In the genomic region with DNA sequence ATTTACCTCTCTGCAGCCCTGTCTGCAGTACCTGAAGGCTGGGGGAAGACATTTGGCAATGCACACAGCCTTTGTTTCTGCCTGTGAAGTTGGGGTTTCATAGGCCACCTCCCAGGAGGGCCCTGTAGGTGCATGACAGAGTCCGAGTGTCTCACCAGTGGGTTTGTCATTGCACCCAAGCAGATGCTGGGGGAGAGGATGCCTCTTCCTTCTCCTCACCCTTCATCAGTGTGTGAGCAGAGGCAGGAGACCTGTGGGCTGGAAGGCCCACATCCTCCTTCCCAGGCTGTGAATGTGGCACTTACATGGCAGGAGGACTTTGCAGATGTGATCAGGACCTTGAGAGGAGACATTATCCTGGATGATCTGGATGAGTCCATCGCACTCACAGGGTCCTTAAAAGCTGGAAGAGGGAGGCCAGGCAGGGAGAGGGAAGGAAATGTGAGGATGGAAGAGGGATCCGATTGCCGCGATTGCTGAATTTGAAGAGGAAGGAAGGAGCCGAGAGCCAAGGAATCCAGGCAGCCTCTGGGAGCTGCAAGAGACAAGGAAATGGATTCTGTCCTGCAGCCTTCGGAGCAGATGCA, we compare ENCODE assay signal across 1 cellular context.
TF ChIP-seq lines count a peak whose summit lies in the region.

No MANE protein-coding gene starts in this region.

TF ChIP-seq in HepG2, 621 proteins besides CTCF, POLR2A, EP300 and RAD21 (continues in another document):
- TF ChIP-seq THAP9 (CRISPR knock-in tag; IDR thresholded peaks at IDR 0.05; ENCODE audit: borderline replicate concordance) (no peak), ZNF207 (IDR thresholded peaks at IDR 0.05; ENCODE audit: borderline replicate concordance) (no peak), POLR2G (IDR thresholded peaks at IDR 0.05; ENCODE audit: low read depth, low read length) (peak; percentile 75), THAP7 (CRISPR knock-in tag; IDR thresholded peaks at IDR 0.05) (no peak), ZNF747 (CRISPR knock-in tag; IDR thresholded peaks at IDR 0.05; ENCODE audit: borderline replicate concordance) (peak; percentile 15; the same call in 1 of the 2 replicates), ZNF879 (CRISPR knock-in tag; IDR thresholded peaks at IDR 0.05) (peak; percentile 66; the same call in 1 of the 2 replicates), SP1 (IDR thresholded peaks at IDR 0.05) (no peak), SP1 (CRISPR knock-in tag; IDR thresholded peaks at IDR 0.05) (peak; percentile 4; the same call in 1 of the 2 replicates), ZNF749 (CRISPR knock-in tag; IDR thresholded peaks at IDR 0.05; ENCODE audit: borderline replicate concordance) (0 out of 2 replicates have a peak, but pooled peaks have one; percentile 18), HMG20B (CRISPR knock-in tag; conservative IDR thresholded peaks at IDR 0.05) (no peak), PHF8 (CRISPR knock-in tag; IDR thresholded peaks at IDR 0.05) (no peak; the same call in 1 of the 2 replicates), ZNF639 (CRISPR knock-in tag; conservative IDR thresholded peaks at IDR 0.05) (peak; percentile 23; the same call in 1 of the 2 replicates), ISL2 (CRISPR knock-in tag; IDR thresholded peaks at IDR 0.05) (no peak), MAZ (IDR thresholded peaks at IDR 0.05; ENCODE audit: borderline replicate concordance, low read depth, low read length) (no peak), MAZ (CRISPR knock-in tag; IDR thresholded peaks at IDR 0.05; ENCODE audit: low read depth) (0 out of 2 replicates have a peak, but pooled peaks have one; percentile 6), ZNF883 (CRISPR knock-in tag; IDR thresholded peaks at IDR 0.05; ENCODE audit: not compliant biosample characterization) (peak; percentile 67), ZNF501 (CRISPR knock-in tag; IDR thresholded peaks at IDR 0.05) (peak; percentile 76), MED8 (CRISPR knock-in tag; IDR thresholded peaks at IDR 0.05; ENCODE audit: insufficient replicate concordance) (peak; percentile 10), EED (CRISPR knock-in tag; IDR thresholded peaks at IDR 0.05) (peak; percentile 80; the same call in 1 of the 2 replicates), ZNF772 (CRISPR knock-in tag; IDR thresholded peaks at IDR 0.05) (peak; percentile 60; the same call in 1 of the 2 replicates), ZNF891 (CRISPR knock-in tag; IDR thresholded peaks at IDR 0.05) (peak; percentile 50; the same call in 1 of the 2 replicates), SMAD1 (CRISPR knock-in tag; IDR thresholded peaks at IDR 0.05; ENCODE audit: borderline replicate concordance, low read depth) (peak; percentile 14; the same call in 1 of the 2 replicates), MED13 (CRISPR knock-in tag; IDR thresholded peaks at IDR 0.05) (no peak; the same call in 1 of the 2 replicates)
- TF ChIP-seq, protein P1, sequence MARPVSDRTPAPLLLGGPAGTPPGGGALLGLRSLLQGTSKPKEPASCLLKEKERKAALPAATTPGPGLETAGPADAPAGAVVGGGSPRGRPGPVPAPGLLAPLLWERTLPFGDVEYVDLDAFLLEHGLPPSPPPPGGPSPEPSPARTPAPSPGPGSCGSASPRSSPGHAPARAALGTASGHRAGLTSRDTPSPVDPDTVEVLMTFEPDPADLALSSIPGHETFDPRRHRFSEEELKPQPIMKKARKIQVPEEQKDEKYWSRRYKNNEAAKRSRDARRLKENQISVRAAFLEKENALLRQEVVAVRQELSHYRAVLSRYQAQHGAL (CRISPR knock-in tag; IDR thresholded peaks at IDR 0.05; ENCODE audit: not compliant biosample characterization): no peak
- TF ChIP-seq, protein P2, sequence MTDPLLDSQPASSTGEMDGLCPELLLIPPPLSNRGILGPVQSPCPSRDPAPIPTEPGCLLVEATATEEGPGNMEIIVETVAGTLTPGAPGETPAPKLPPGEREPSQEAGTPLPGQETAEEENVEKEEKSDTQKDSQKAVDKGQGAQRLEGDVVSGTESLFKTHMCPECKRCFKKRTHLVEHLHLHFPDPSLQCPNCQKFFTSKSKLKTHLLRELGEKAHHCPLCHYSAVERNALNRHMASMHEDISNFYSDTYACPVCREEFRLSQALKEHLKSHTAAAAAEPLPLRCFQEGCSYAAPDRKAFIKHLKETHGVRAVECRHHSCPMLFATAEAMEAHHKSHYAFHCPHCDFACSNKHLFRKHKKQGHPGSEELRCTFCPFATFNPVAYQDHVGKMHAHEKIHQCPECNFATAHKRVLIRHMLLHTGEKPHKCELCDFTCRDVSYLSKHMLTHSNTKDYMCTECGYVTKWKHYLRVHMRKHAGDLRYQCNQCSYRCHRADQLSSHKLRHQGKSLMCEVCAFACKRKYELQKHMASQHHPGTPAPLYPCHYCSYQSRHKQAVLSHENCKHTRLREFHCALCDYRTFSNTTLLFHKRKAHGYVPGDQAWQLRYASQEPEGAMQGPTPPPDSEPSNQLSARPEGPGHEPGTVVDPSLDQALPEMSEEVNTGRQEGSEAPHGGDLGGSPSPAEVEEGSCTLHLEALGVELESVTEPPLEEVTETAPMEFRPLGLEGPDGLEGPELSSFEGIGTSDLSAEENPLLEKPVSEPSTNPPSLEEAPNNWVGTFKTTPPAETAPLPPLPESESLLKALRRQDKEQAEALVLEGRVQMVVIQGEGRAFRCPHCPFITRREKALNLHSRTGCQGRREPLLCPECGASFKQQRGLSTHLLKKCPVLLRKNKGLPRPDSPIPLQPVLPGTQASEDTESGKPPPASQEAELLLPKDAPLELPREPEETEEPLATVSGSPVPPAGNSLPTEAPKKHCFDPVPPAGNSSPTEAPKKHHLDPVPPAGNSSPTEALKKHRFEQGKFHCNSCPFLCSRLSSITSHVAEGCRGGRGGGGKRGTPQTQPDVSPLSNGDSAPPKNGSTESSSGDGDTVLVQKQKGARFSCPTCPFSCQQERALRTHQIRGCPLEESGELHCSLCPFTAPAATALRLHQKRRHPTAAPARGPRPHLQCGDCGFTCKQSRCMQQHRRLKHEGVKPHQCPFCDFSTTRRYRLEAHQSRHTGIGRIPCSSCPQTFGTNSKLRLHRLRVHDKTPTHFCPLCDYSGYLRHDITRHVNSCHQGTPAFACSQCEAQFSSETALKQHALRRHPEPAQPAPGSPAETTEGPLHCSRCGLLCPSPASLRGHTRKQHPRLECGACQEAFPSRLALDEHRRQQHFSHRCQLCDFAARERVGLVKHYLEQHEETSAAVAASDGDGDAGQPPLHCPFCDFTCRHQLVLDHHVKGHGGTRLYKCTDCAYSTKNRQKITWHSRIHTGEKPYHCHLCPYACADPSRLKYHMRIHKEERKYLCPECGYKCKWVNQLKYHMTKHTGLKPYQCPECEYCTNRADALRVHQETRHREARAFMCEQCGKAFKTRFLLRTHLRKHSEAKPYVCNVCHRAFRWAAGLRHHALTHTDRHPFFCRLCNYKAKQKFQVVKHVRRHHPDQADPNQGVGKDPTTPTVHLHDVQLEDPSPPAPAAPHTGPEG (CRISPR knock-in tag; IDR thresholded peaks at IDR 0.05): no peak
- TF ChIP-seq, protein P3, sequence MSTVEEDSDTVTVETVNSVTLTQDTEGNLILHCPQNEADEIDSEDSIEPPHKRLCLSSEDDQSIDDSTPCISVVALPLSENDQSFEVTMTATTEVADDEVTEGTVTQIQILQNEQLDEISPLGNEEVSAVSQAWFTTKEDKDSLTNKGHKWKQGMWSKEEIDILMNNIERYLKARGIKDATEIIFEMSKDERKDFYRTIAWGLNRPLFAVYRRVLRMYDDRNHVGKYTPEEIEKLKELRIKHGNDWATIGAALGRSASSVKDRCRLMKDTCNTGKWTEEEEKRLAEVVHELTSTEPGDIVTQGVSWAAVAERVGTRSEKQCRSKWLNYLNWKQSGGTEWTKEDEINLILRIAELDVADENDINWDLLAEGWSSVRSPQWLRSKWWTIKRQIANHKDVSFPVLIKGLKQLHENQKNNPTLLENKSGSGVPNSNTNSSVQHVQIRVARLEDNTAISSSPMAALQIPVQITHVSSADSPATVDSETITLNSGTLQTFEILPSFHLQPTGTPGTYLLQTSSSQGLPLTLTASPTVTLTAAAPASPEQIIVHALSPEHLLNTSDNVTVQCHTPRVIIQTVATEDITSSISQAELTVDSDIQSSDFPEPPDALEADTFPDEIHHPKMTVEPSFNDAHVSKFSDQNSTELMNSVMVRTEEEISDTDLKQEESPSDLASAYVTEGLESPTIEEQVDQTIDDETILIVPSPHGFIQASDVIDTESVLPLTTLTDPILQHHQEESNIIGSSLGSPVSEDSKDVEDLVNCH (CRISPR knock-in tag; IDR thresholded peaks at IDR 0.05): 0 out of 2 replicates have a peak, but pooled peaks have one; percentile 12
- TF ChIP-seq, protein P4, sequence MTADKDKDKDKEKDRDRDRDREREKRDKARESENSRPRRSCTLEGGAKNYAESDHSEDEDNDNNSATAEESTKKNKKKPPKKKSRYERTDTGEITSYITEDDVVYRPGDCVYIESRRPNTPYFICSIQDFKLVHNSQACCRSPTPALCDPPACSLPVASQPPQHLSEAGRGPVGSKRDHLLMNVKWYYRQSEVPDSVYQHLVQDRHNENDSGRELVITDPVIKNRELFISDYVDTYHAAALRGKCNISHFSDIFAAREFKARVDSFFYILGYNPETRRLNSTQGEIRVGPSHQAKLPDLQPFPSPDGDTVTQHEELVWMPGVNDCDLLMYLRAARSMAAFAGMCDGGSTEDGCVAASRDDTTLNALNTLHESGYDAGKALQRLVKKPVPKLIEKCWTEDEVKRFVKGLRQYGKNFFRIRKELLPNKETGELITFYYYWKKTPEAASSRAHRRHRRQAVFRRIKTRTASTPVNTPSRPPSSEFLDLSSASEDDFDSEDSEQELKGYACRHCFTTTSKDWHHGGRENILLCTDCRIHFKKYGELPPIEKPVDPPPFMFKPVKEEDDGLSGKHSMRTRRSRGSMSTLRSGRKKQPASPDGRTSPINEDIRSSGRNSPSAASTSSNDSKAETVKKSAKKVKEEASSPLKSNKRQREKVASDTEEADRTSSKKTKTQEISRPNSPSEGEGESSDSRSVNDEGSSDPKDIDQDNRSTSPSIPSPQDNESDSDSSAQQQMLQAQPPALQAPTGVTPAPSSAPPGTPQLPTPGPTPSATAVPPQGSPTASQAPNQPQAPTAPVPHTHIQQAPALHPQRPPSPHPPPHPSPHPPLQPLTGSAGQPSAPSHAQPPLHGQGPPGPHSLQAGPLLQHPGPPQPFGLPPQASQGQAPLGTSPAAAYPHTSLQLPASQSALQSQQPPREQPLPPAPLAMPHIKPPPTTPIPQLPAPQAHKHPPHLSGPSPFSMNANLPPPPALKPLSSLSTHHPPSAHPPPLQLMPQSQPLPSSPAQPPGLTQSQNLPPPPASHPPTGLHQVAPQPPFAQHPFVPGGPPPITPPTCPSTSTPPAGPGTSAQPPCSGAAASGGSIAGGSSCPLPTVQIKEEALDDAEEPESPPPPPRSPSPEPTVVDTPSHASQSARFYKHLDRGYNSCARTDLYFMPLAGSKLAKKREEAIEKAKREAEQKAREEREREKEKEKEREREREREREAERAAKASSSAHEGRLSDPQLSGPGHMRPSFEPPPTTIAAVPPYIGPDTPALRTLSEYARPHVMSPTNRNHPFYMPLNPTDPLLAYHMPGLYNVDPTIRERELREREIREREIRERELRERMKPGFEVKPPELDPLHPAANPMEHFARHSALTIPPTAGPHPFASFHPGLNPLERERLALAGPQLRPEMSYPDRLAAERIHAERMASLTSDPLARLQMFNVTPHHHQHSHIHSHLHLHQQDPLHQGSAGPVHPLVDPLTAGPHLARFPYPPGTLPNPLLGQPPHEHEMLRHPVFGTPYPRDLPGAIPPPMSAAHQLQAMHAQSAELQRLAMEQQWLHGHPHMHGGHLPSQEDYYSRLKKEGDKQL (CRISPR knock-in tag; IDR thresholded peaks at IDR 0.05; ENCODE audit: low read depth): no peak
- TF ChIP-seq, protein P5, sequence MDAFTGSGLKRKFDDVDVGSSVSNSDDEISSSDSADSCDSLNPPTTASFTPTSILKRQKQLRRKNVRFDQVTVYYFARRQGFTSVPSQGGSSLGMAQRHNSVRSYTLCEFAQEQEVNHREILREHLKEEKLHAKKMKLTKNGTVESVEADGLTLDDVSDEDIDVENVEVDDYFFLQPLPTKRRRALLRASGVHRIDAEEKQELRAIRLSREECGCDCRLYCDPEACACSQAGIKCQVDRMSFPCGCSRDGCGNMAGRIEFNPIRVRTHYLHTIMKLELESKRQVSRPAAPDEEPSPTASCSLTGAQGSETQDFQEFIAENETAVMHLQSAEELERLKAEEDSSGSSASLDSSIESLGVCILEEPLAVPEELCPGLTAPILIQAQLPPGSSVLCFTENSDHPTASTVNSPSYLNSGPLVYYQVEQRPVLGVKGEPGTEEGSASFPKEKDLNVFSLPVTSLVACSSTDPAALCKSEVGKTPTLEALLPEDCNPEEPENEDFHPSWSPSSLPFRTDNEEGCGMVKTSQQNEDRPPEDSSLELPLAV (CRISPR knock-in tag; conservative IDR thresholded peaks at IDR 0.05; ENCODE audit: low read depth): no peak
